25 cellular contexts compared by ENCODE assay signal in genomic region chr12:5882511-5883185, GRCh38.
"Had no signal": no experiment of that assay in that cellular context is flagged by ENCODE, and none has a peak within 500 bp of the region (broad histone marks: within the 10 kb centered on the region; RNA-seq: fewer than 3 reads in every experiment).

No MANE protein-coding gene starts in this region.

- ATAC-seq: activated CD4-positive, CD25-positive, alpha-beta regulatory T cell treated with anti-CD3 and anti-CD28 coated beads, Interleukin-2, amount 50 U/mL, for 24 hours; foreskin keratinocyte; left ventricle myocardium superior; naive thymus-derived CD4-positive, alpha-beta T cell; pancreas; stimulated activated effector memory CD8-positive, alpha-beta T cell treated with anti-CD3 and anti-CD28 coated beads, Interleukin-12 subunit alpha, Interleukin-12 subunit beta, amount 100 ng/mL, for 72 hours had no signal

- H3K27me3 ChIP-seq: brain microvascular endothelial cell, dorsolateral prefrontal cortex, foreskin keratinocyte, pancreas, sigmoid colon had no signal

- DNase-seq: activated CD4-positive, alpha-beta T cell treated with anti-CD3 and anti-CD28 coated beads, Interleukin-2, amount 50 U/mL, for 1 hour; activated CD8-positive, alpha-beta memory T cell treated with anti-CD3 and anti-CD28 coated beads, Interleukin-2, amount 50 U/mL, for 48 hours; activated effector memory CD4-positive, alpha-beta T cell treated with Interleukin-2 at 50 U/mL for 16 hours; activated naive CD4-positive, alpha-beta T cell treated with anti-CD3 and anti-CD28 coated beads, Interleukin-2, amount 10 ng/mL, durations not matched to agents 7 days and 5 days; activated T-cell treated with anti-CD3 and anti-CD28 coated beads, Interleukin-2, amount 50 U/mL, for 48 hours; aorta; brain microvascular endothelial cell; central memory CD4-positive, alpha-beta T cell; dorsolateral prefrontal cortex; foreskin keratinocyte; glutamatergic neuron; left ventricle myocardium superior; naive thymus-derived CD4-positive, alpha-beta T cell; pancreas; sigmoid colon; stimulated activated CD4-positive, alpha-beta T cell treated with anti-CD3 and anti-CD28 coated beads, Interleukin-4, amount 100 ng/mL, for 24 hours; stomach; SW 1271; T-helper 2 cell; trophoblast cell had no signal

- H3K9me3 ChIP-seq: neutrophil, pancreas, sigmoid colon, stomach had no signal

- H3K4me3 Mint-ChIP-seq: activated naive CD4-positive, alpha-beta T cell treated with anti-CD3 and anti-CD28 coated beads, Interleukin-2, amount 10 ng/mL, durations not matched to agents 7 days and 5 days; memory B cell; naive thymus-derived CD4-positive, alpha-beta T cell; stimulated activated effector memory CD8-positive, alpha-beta T cell treated with anti-CD3 and anti-CD28 coated beads, Interleukin-12 subunit alpha, Interleukin-12 subunit beta, amount 100 ng/mL, for 72 hours had no signal

- H3K27ac ChIP-seq: brain microvascular endothelial cell, dorsolateral prefrontal cortex, epithelial cell of prostate, foreskin keratinocyte, neutrophil, pancreas, sigmoid colon, stomach had no signal

- H3K27ac Mint-ChIP-seq: activated naive CD4-positive, alpha-beta T cell treated with anti-CD3 and anti-CD28 coated beads, Interleukin-2, amount 10 ng/mL, durations not matched to agents 7 days and 5 days; memory B cell; naive thymus-derived CD4-positive, alpha-beta T cell; stimulated activated effector memory CD8-positive, alpha-beta T cell treated with anti-CD3 and anti-CD28 coated beads, Interleukin-12 subunit alpha, Interleukin-12 subunit beta, amount 100 ng/mL, for 72 hours had no signal

- H3K4me1 ChIP-seq: foreskin keratinocyte, pancreas, sigmoid colon, stomach had no signal

- H3K4me1 Mint-ChIP-seq: activated naive CD4-positive, alpha-beta T cell treated with anti-CD3 and anti-CD28 coated beads, Interleukin-2, amount 10 ng/mL, durations not matched to agents 7 days and 5 days; stimulated activated effector memory CD8-positive, alpha-beta T cell treated with anti-CD3 and anti-CD28 coated beads, Interleukin-12 subunit alpha, Interleukin-12 subunit beta, amount 100 ng/mL, for 72 hours had no signal

- H3K36me3 ChIP-seq: brain microvascular endothelial cell, neutrophil, pancreas, sigmoid colon, stomach had no signal

- H3K9me3 Mint-ChIP-seq: activated naive CD4-positive, alpha-beta T cell treated with anti-CD3 and anti-CD28 coated beads, Interleukin-2, amount 10 ng/mL, durations not matched to agents 7 days and 5 days; stimulated activated effector memory CD8-positive, alpha-beta T cell treated with anti-CD3 and anti-CD28 coated beads, Interleukin-12 subunit alpha, Interleukin-12 subunit beta, amount 100 ng/mL, for 72 hours had no signal

- H3K36me3 Mint-ChIP-seq: activated naive CD4-positive, alpha-beta T cell treated with anti-CD3 and anti-CD28 coated beads, Interleukin-2, amount 10 ng/mL, durations not matched to agents 7 days and 5 days; memory B cell; naive thymus-derived CD4-positive, alpha-beta T cell; stimulated activated effector memory CD8-positive, alpha-beta T cell treated with anti-CD3 and anti-CD28 coated beads, Interleukin-12 subunit alpha, Interleukin-12 subunit beta, amount 100 ng/mL, for 72 hours had no signal

- H3K4me3 ChIP-seq: dorsolateral prefrontal cortex, pancreas, sigmoid colon, stomach had no signal
